Comparison of ENCODE assay signal across 7 cellular contexts in the genomic region with DNA sequence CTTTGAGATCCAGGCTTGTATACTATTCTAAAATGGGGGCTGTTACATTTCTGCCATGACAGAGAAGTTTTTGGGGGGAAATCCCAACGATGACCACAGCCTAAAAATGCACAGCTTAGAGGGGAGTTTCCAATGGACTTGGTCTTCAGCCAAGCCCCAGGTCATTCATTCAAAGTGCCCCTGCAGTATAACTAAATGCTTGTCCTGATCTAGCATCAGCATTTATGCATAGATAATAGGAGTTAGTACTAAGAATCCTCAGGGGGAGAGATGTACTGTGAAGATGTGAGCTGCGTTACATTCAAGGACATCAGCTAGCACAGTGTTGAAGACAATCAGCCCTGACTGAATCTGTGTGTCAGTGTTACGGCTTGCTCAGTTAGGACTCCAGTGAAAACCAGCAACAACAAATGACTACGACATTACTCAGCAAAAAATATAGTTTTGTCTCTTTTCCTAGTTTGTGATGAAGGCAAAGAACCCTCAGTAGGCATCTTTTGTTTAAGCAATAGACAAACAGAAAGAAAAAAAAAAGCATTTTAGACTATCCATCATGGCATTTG.
DNase-seq lines count a peak whose midpoint lies in the region; ATAC-seq, FAIRE-seq and TF ChIP-seq lines count a peak whose summit lies in the region.

No MANE protein-coding gene starts in this region.

- no peaks in the 10 kb centered on the region for H3K79me2 ChIP-seq in osteoblast (ENCODE audit: insufficient read depth, low read length)

- H3K4me1 Mint-ChIP-seq in T-helper 17 cell = peaks cover 4% of the 10 kb centered on the region

- H3K27ac Mint-ChIP-seq in T-helper 17 cell = no peak overlapping the region

- H3K27me3 Mint-ChIP-seq in T-helper 17 cell = peaks cover 8% of the 10 kb centered on the region

- H3K4me3 ChIP-seq in osteoblast (ENCODE audit: insufficient read depth, low read length) (peak overlapping the region; percentile 14), pancreas (no peak overlapping the region)

- peak; percentile 91 for TF ChIP-seq POLR2A in Raji (IDR thresholded peaks at IDR 0.05; ENCODE audit: insufficient read depth, low read depth, low read length)

- no peak for FAIRE-seq in pancreas (lab: Jason Lieb, UNC)

- H3K4me3 Mint-ChIP-seq in T-helper 17 cell = no peak overlapping the region

- 72 to 86% methylated on average over 4 of the region's 4 CpGs for WGBS in pancreas, 2 donors

- H3K4me2 ChIP-seq in osteoblast (ENCODE audit: insufficient read depth, low read length) = peak overlapping the region; percentile 61

- peak overlapping the region; percentile 52 for H2AFZ ChIP-seq in osteoblast (ENCODE audit: low read length)

- H3K36me3 Mint-ChIP-seq in T-helper 17 cell (ENCODE audit: low read depth) = no peaks in the 10 kb centered on the region

- H3K36me3 ChIP-seq in osteoblast (ENCODE audit: insufficient read depth, low read length) (no peaks in the 10 kb centered on the region), pancreas (no peaks in the 10 kb centered on the region)

- H3K9me3 ChIP-seq in osteoblast (ENCODE audit: low read depth, low read length) (no peaks in the 10 kb centered on the region), T-helper 17 cell (ENCODE audit: control insufficient read depth, low read length, poor library complexity, severe bottlenecking) (no peaks in the 10 kb centered on the region), pancreas (no peaks in the 10 kb centered on the region)

- H3K27me3 ChIP-seq in osteoblast (ENCODE audit: insufficient read depth, low read length) (no peaks in the 10 kb centered on the region), pancreas (no peaks in the 10 kb centered on the region)

- no peaks in the 10 kb centered on the region for H4K20me1 ChIP-seq in osteoblast (ENCODE audit: insufficient read depth, low read length)

- DNase-seq in osteoblast (ENCODE audit: insufficient read length, low spot score, missing footprints) (peak; percentile 70), T-helper 17 cell (no peak), NCI-H187 treated with DMSO at 0.1 percent for 48 hours (lab: John Stamatoyannopoulos, UW) (no peak), pancreas (no peak)

- intact Hi-C loops in pancreas (cut with DNase I) = no loop called here

- TF ChIP-seq CTCF in osteoblast (IDR thresholded peaks at IDR 0.05; ENCODE audit: extremely low read depth, low read depth, low read length) (no peak), pancreas (IDR thresholded peaks at IDR 0.05) (no peak)

- H3K27ac ChIP-seq in osteoblast (ENCODE audit: low read depth, low read length) = peak overlapping the region; percentile 94
- H3K27ac ChIP-seq in pancreas = no peak overlapping the region

- ATAC-seq in GM18909 (IDR thresholded peaks at IDR 0.05; ENCODE audit: poor library complexity, unreplicated experiment) (peak; percentile 75), HG02642 (IDR thresholded peaks at IDR 0.05; ENCODE audit: poor library complexity, unreplicated experiment) (peak; percentile 69), T-helper 17 cell (no peak), pancreas (no peak)

- H3K4me1 ChIP-seq in osteoblast (ENCODE audit: insufficient read depth, low read length) = peaks cover 31% of the 10 kb centered on the region
- no peaks in the 10 kb centered on the region for H3K4me1 ChIP-seq in pancreas

Comparison
In these comparisons a context has a peak if more than half of its experiments do, and no peak if none do; other contexts are left out.
1. ATAC-seq: peak in GM18909 (single experiment) and HG02642 (single experiment); none in T-helper 17 cell (single experiment) and pancreas (0 of 4).